In genomic region chr2:36993841-36994620, GRCh38 we compare ENCODE assay signal across 26 cellular contexts.
"Had no signal": no experiment of that assay in that cellular context is flagged by ENCODE, and none has a peak within 500 bp of the region (broad histone marks: within the 10 kb centered on the region; RNA-seq: fewer than 3 reads in every experiment).

No MANE protein-coding gene starts in this region.

- ATAC-seq: activated CD4-positive, CD25-positive, alpha-beta regulatory T cell treated with anti-CD3 and anti-CD28 coated beads, Interleukin-2, amount 50 U/mL, for 24 hours; mucosa of descending colon; natural killer cell treated with Interleukin-12 subunit alpha and Interleukin-12 subunit beta and Interleukin-15 and Interleukin-18, amount 100 ng/mL, for 72 hours; T-helper 17 cell had no signal

- DNase-seq: activated CD4-positive, alpha-beta memory T cell treated with anti-CD3 and anti-CD28 coated beads for 36 hours; activated CD4-positive, alpha-beta T cell treated with anti-CD3 and anti-CD28 coated beads for 48 hours; activated CD8-positive, alpha-beta memory T cell treated with anti-CD3 and anti-CD28 coated beads, Interleukin-2, amount 50 U/mL, for 4 hours; activated effector memory CD4-positive, alpha-beta T cell treated with anti-CD3 and anti-CD28 coated beads, Interleukin-2, amount 50 U/mL, for 16 hours; activated naive CD4-positive, alpha-beta T cell treated with anti-CD3 and anti-CD28 coated beads, Interleukin-2, amount 10 ng/mL, durations not matched to agents 7 days and 5 days; activated naive CD8-positive, alpha-beta T cell treated with anti-CD3 and anti-CD28 coated beads, Interleukin-2, amount 10 ng/mL, durations not matched to agents 7 days and 5 days; activated T-cell treated with anti-CD3 and anti-CD28 coated beads, Interleukin-2, amount 50 U/mL, for 1 hour; colonic mucosa; dorsolateral prefrontal cortex; effector memory CD4-positive, alpha-beta T cell; erythroblast; head of caudate nucleus; hypothalamus; immature natural killer cell; mucosa of descending colon; stimulated activated CD4-positive, alpha-beta T cell treated with anti-CD3 and anti-CD28 coated beads, Interleukin-15, amount 100 ng/mL, for 24 hours; stimulated activated CD4-positive, alpha-beta T cell treated with anti-CD3 and anti-CD28 coated beads, Interleukin-2, amount 100 ng/mL, for 24 hours; stimulated activated naive CD4-positive, alpha-beta T cell; T-helper 17 cell; T1000; trophoblast cell; WERI-Rb-1 had no signal

- H3K4me3 ChIP-seq: colonic mucosa, dorsolateral prefrontal cortex, mucosa of descending colon, right atrium auricular region, thoracic aorta had no signal

- H3K27ac ChIP-seq: colonic mucosa, dorsolateral prefrontal cortex, right atrium auricular region, thoracic aorta, WERI-Rb-1 had no signal

- H3K36me3 ChIP-seq: colonic mucosa had no signal

- H3K4me1 ChIP-seq: colonic mucosa, right atrium auricular region had no signal

- H3K9me3 ChIP-seq: colonic mucosa, mucosa of descending colon, right atrium auricular region, thoracic aorta had no signal

- H3K27me3 ChIP-seq: colonic mucosa, dorsolateral prefrontal cortex, right atrium auricular region had no signal
